Comparison of ENCODE assay signal across 1 cellular context in the genomic region with DNA sequence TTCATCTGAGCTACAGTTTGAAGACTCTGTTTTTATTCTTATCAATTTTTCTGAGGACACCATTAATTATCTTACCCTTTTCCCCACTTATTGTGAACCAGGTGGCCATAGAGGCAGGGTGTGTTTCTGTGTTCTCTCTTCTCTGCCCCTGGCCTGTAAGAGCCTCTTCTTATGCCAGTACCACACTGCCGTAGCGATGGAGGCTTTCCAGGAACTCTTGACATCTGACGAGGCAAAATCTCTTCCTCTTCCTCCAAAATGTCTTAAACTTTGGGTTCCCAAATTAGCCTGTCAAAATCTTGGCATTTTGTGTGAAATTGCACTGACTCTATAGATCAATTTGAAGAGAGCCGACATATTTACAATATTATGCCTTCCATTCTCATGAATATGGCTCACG.
TF ChIP-seq lines count a peak whose summit lies in the region.

No MANE protein-coding gene starts in this region.

TF ChIP-seq in K562, 482 proteins besides CTCF, POLR2A, EP300 and RAD21 (continued from another document):
- TF ChIP-seq, protein P1, sequence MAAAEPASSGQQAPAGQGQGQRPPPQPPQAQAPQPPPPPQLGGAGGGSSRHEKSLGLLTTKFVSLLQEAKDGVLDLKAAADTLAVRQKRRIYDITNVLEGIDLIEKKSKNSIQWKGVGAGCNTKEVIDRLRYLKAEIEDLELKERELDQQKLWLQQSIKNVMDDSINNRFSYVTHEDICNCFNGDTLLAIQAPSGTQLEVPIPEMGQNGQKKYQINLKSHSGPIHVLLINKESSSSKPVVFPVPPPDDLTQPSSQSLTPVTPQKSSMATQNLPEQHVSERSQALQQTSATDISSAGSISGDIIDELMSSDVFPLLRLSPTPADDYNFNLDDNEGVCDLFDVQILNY (CRISPR knock-in tag; IDR thresholded peaks at IDR 0.05), result no peak
- TF ChIP-seq NFATC3 (IDR thresholded peaks at IDR 0.05) (no peak), IFI16 (CRISPR knock-in tag; IDR thresholded peaks at IDR 0.05) (no peak), POLR3G (IDR thresholded peaks at IDR 0.05; ENCODE audit: extremely low read depth, insufficient read length, insufficient replicate concordance) (no peak), HDAC2 (IDR thresholded peaks at IDR 0.05) (no peak), ZNF23 (CRISPR knock-in tag; IDR thresholded peaks at IDR 0.05) (no peak), NR3C1 (CRISPR knock-in tag; IDR thresholded peaks at IDR 0.05) (no peak), SIX5 (IDR thresholded peaks at IDR 0.05; ENCODE audit: borderline replicate concordance in 1 of 2, insufficient read depth in 1 of 2, low read depth in 1 of 2, low read length in 2 of 2) (no peak), MTF1 (CRISPR knock-in tag; IDR thresholded peaks at IDR 0.05; ENCODE audit: borderline replicate concordance) (no peak), HNRNPLL (IDR thresholded peaks at IDR 0.05; ENCODE audit: low read depth, low read length, poor library complexity, severe bottlenecking) (no peak)
